In the genomic region with DNA sequence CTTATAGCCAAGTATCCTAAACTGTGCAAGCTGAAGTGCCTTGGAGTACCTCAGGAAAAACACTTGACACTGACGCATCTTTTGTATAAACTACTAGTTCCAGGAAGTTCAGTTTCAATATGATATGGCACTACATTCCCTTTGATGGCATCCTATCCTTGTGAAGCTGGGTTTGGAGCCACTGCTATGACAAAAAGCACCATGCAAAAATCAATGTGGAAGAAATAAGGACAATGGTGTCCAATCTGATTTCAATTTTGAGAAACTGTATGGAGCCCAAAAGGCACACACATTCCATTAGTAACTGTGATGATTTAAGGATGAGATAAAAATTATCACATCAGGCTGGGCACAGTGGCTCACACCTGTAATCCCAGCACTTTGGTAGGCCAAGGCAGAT, we compare ENCODE assay signal across 1 cellular context.
TF ChIP-seq lines count a peak whose summit lies in the region.

No MANE protein-coding gene starts in this region.

TF ChIP-seq in IMR-90, 13 proteins besides CTCF, POLR2A, EP300 and RAD21:
- TF ChIP-seq RCOR1 (IDR thresholded peaks at IDR 0.05; ENCODE audit: insufficient replicate concordance, low read length) (no peak), FOS (IDR thresholded peaks at IDR 0.05; ENCODE audit: low read depth, low read length) (no peak), CEBPB (IDR thresholded peaks at IDR 0.05; ENCODE audit: low read depth, low read length) (no peak), SMC3 (IDR thresholded peaks at IDR 0.05; ENCODE audit: low read depth, low read length) (no peak), MAZ (IDR thresholded peaks at IDR 0.05; ENCODE audit: borderline replicate concordance, low read depth, low read length) (no peak), RFX5 (IDR thresholded peaks at IDR 0.05; ENCODE audit: low read depth, low read length) (no peak), MXI1 (IDR thresholded peaks at IDR 0.05; ENCODE audit: borderline replicate concordance, low read depth, low read length) (no peak), MAFK (IDR thresholded peaks at IDR 0.05; ENCODE audit: low read depth, low read length) (no peak), CHD1 (IDR thresholded peaks at IDR 0.05; ENCODE audit: low read depth, low read length) (no peak), BHLHE40 (IDR thresholded peaks at IDR 0.05; ENCODE audit: low read depth, low read length) (no peak), NFE2L2 (IDR thresholded peaks at IDR 0.05; ENCODE audit: low read depth, low read length) (no peak)
- TF ChIP-seq, protein P1, sequence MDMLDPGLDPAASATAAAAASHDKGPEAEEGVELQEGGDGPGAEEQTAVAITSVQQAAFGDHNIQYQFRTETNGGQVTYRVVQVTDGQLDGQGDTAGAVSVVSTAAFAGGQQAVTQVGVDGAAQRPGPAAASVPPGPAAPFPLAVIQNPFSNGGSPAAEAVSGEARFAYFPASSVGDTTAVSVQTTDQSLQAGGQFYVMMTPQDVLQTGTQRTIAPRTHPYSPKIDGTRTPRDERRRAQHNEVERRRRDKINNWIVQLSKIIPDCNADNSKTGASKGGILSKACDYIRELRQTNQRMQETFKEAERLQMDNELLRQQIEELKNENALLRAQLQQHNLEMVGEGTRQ (IDR thresholded peaks at IDR 0.05; ENCODE audit: low read depth, low read length), result no peak
- TF ChIP-seq, protein P2, sequence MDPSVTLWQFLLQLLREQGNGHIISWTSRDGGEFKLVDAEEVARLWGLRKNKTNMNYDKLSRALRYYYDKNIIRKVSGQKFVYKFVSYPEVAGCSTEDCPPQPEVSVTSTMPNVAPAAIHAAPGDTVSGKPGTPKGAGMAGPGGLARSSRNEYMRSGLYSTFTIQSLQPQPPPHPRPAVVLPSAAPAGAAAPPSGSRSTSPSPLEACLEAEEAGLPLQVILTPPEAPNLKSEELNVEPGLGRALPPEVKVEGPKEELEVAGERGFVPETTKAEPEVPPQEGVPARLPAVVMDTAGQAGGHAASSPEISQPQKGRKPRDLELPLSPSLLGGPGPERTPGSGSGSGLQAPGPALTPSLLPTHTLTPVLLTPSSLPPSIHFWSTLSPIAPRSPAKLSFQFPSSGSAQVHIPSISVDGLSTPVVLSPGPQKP (IDR thresholded peaks at IDR 0.05; ENCODE audit: borderline replicate concordance, low read depth, low read length), result no peak
